8 cellular contexts compared by ENCODE assay signal in the genomic region with DNA sequence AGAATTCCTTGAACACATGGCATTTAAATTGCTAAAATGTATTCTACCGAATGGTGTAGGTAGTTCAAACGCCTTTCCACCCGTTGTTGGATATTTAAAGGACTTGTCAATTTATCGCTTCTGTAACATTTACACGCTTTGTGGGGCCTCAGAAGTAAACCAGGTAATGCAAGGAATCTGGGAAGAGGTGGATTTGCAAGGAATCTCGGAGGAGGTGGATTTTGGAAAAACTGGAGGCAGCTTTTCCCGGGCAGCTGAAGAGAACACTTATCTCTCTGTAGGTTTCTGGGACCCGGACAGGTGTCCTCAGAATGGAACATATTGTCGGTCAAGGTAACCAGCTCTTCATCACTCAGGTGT. TPM values are rescaled to one million over a fixed set of nuclear protein-coding genes. Genes with fewer than 3 reads are reported as not detected.
DNase-seq lines count a peak whose midpoint lies in the region; ATAC-seq, FAIRE-seq and TF ChIP-seq lines count a peak whose summit lies in the region.

No MANE protein-coding gene starts in this region.

- no peak for ATAC-seq in HG03342 (IDR thresholded peaks at IDR 0.05; ENCODE audit: unreplicated experiment)

- H3K4me2 ChIP-seq in skeletal muscle satellite cell (ENCODE audit: low read length) = peak overlapping the region; percentile 84

- H3K9me3 ChIP-seq in WERI-Rb-1 (ENCODE audit: severe bottlenecking) (no peaks in the 10 kb centered on the region), skeletal muscle satellite cell (replicated peaks; ENCODE audit: low read length) (no peaks in the 10 kb centered on the region)

- FAIRE-seq in GM19239 (lab: Jason Lieb, UNC) = peak; percentile 81

- H3K27me3 ChIP-seq in WERI-Rb-1 (ENCODE audit: insufficient read depth, low read depth, severe bottlenecking) = no peaks in the 10 kb centered on the region
- H3K27me3 ChIP-seq in skeletal muscle satellite cell (ENCODE audit: control insufficient read depth, insufficient read depth, low read length) = peaks cover 27% of the 10 kb centered on the region

- no peak for DNase-seq in GM19239 (ENCODE audit: insufficient read length, low spot score)
- DNase-seq in WERI-Rb-1 = no peak
- DNase-seq in foreskin fibroblast = no peak
- no peak for DNase-seq in NCI-H748 treated with DMSO at 0.1 percent for 48 hours (lab: John Stamatoyannopoulos, UW)
- no peak for DNase-seq in SW480 (ENCODE audit: low spot score)
- DNase-seq in occipital lobe (lab: John Stamatoyannopoulos, UW) = no peak

- H3K4me3 ChIP-seq in WERI-Rb-1 (ENCODE audit: low read depth, low read length) (peak overlapping the region; percentile 34), foreskin fibroblast (ENCODE audit: low read depth in 1 of 2, low read length in 2 of 2) (peak overlapping the region; percentile 62 to 74), skeletal muscle satellite cell (ENCODE audit: low read length) (peak overlapping the region; percentile 89)

- H3K9ac ChIP-seq in skeletal muscle satellite cell (ENCODE audit: low read depth, low read length) = peak overlapping the region; percentile 90

- H3K27ac ChIP-seq in WERI-Rb-1 = no peak overlapping the region

- TF ChIP-seq CTCF in WERI-Rb-1 (IDR thresholded peaks at IDR 0.05; ENCODE audit: low read depth, low read length) = no peak
- TF ChIP-seq CTCF in foreskin fibroblast (IDR thresholded peaks at IDR 0.05; ENCODE audit: low read depth, low read length) = no peak

- H3K36me3 ChIP-seq in WERI-Rb-1 (peaks cover 5% of the 10 kb centered on the region), skeletal muscle satellite cell (ENCODE audit: insufficient read depth, low read length) (no peaks in the 10 kb centered on the region)

- peaks cover 26% of the 10 kb centered on the region for H3K4me1 ChIP-seq in skeletal muscle satellite cell (ENCODE audit: control insufficient read depth, insufficient read depth, low read length)

RNA-seq across cellular contexts. Expression of a gene that starts 0.6 kb away (rescaled TPM):
- total RNA-seq in skeletal muscle satellite cell (2012; rRNA removed) = 24.6 and 30.6 TPM in 2 replicates
- 331 TPM for total RNA-seq in occipital lobe

RNA-seq across cellular contexts. Expression of a gene that starts 31.4 kb away (rescaled TPM):
- not detected in 2 replicates for total RNA-seq in skeletal muscle satellite cell (2012; rRNA removed)
- 3.3 TPM for total RNA-seq in occipital lobe

Comparison
In these comparisons a context has a peak if more than half of its experiments do, and no peak if none do; other contexts are left out.
1. H3K4me3 ChIP-seq: peak in every context shown above with its lines; median percentile 89 in skeletal muscle satellite cell; 68 in foreskin fibroblast; 34 in WERI-Rb-1.